Comparison of ENCODE assay signal across 25 cellular contexts in genomic region chr7:28480595-28480994, GRCh38.
DNase-seq lines count a peak whose midpoint lies in the region; ATAC-seq and TF ChIP-seq lines count a peak whose summit lies in the region.
"Had no signal": no experiment of that assay in that cellular context is flagged by ENCODE, and none has a peak within 500 bp of the region (broad histone marks: within the 10 kb centered on the region; RNA-seq: fewer than 3 reads in every experiment).

No MANE protein-coding gene starts in this region.

- H3K4me1 Mint-ChIP-seq in neural crest cell: peaks cover 81% of the 10 kb centered on the region
- H3K4me1 Mint-ChIP-seq: activated T-helper 17 cell treated with anti-CD3 and anti-CD28 coated beads, Interleukin-2, amount 50 U/mL, for 72 hours had no signal

- H3K4me3 ChIP-seq in BLaER1 (peak overlapping the region; percentile 50; the same call in 1 of the 2 replicates), brain microvascular endothelial cell (ENCODE audit: low read depth, low read length) (no peak overlapping the region)
- H3K4me3 ChIP-seq: adrenal gland, body of pancreas, Peyer's patch, skin epidermis had no signal

- H3K27ac Mint-ChIP-seq in neural crest cell (ENCODE audit: unreplicated experiment): peak overlapping the region; percentile 93
- H3K27ac Mint-ChIP-seq: activated CD8-positive, alpha-beta T cell treated with anti-CD3 and anti-CD28 coated beads, Interleukin-2, amount 10 ng/mL, durations not matched to agents 7 days and 5 days; activated naive CD4-positive, alpha-beta T cell treated with anti-CD3 and anti-CD28 coated beads, Interleukin-2, amount 10 ng/mL, durations not matched to agents 7 days and 5 days; activated T-helper 17 cell treated with anti-CD3 and anti-CD28 coated beads, Interleukin-2, amount 50 U/mL, for 72 hours had no signal

- H3K27me3 Mint-ChIP-seq in neural crest cell (ENCODE audit: low read depth): no peaks in the 10 kb centered on the region

- peak overlapping the region; percentile 88 for H3K4me2 ChIP-seq in BLaER1

- H3K4me1 ChIP-seq in BLaER1: peaks cover 56% of the 10 kb centered on the region
- H3K4me1 ChIP-seq: adrenal gland, body of pancreas, Peyer's patch had no signal

- H3K9ac ChIP-seq in BLaER1: peak overlapping the region; percentile 67

- DNase-seq in NAMALWA (ENCODE audit: low spot score) (peak; percentile 48), brain microvascular endothelial cell (no peak), neural crest cell (ENCODE audit: low read depth, low spot score) (no peak), COR-L47 (lab: John Stamatoyannopoulos, UW) (no peak), midbrain (lab: John Stamatoyannopoulos, UW) (no peak)
- DNase-seq: activated CD4-positive, alpha-beta T cell treated with anti-CD3 and anti-CD28 coated beads for 4 hours; activated CD8-positive, alpha-beta T cell treated with anti-CD3 and anti-CD28 coated beads, Interleukin-2, amount 10 ng/mL, durations not matched to agents 7 days and 5 days; activated naive CD4-positive, alpha-beta T cell treated with anti-CD3 and anti-CD28 coated beads, Interleukin-2, amount 10 ng/mL, durations not matched to agents 7 days and 5 days; adrenal gland; body of pancreas; Calu3; DMS79 treated with DMSO at 0.1 percent for 48 hours; left colon; NCI-H1436; NCI-H345; Peyer's patch; SHP77; stimulated activated naive CD8-positive, alpha-beta T cell treated with anti-CD3 and anti-CD28 coated beads, Interleukin-15, Interleukin-2, amounts not matched to agents 100 U/mL and 50 U/mL, for 24 hours; T-helper 9 cell had no signal

- H3K9me3 Mint-ChIP-seq in neural crest cell: no peaks in the 10 kb centered on the region
- H3K9me3 Mint-ChIP-seq: activated naive CD4-positive, alpha-beta T cell treated with anti-CD3 and anti-CD28 coated beads, Interleukin-2, amount 10 ng/mL, durations not matched to agents 7 days and 5 days; activated T-helper 17 cell treated with anti-CD3 and anti-CD28 coated beads, Interleukin-2, amount 50 U/mL, for 72 hours had no signal

- ATAC-seq in HG03460 (IDR thresholded peaks at IDR 0.05; ENCODE audit: unreplicated experiment) (no peak), GM19328 (IDR thresholded peaks at IDR 0.05; ENCODE audit: unreplicated experiment) (no peak)
- ATAC-seq: activated T-helper 17 cell treated with anti-CD3 and anti-CD28 coated beads, Interleukin-2, amount 50 U/mL, for 72 hours; body of pancreas; left colon; stimulated activated naive CD8-positive, alpha-beta T cell treated with anti-CD3 and anti-CD28 coated beads, Interleukin-15, Interleukin-2, amounts not matched to agents 100 U/mL and 50 U/mL, for 24 hours had no signal

- H3K36me3 ChIP-seq in BLaER1: no peaks in the 10 kb centered on the region
- no peaks in the 10 kb centered on the region for H3K36me3 ChIP-seq in brain microvascular endothelial cell (replicated peaks)
- H3K36me3 ChIP-seq: adrenal gland, Peyer's patch had no signal

- peaks cover 8% of the 10 kb centered on the region; the same call in 1 of the 2 replicates for H3K9me3 ChIP-seq in BLaER1
- H3K9me3 ChIP-seq: adrenal gland, body of pancreas, Peyer's patch had no signal

- in situ Hi-C loops in brain microvascular endothelial cell (cut with HindIII; ENCODE audit: low pct_ligation_motif_present, low sequenced_read_pairs): no loop called here

- H3K27me3 ChIP-seq in BLaER1: no peaks in the 10 kb centered on the region
- no peaks in the 10 kb centered on the region for H3K27me3 ChIP-seq in brain microvascular endothelial cell (replicated peaks)
- H3K27me3 ChIP-seq: adrenal gland, body of pancreas, Peyer's patch had no signal

- H3K4me3 Mint-ChIP-seq in neural crest cell: peak overlapping the region; percentile 80
- H3K4me3 Mint-ChIP-seq: activated CD8-positive, alpha-beta T cell treated with anti-CD3 and anti-CD28 coated beads, Interleukin-2, amount 10 ng/mL, durations not matched to agents 7 days and 5 days; activated naive CD4-positive, alpha-beta T cell treated with anti-CD3 and anti-CD28 coated beads, Interleukin-2, amount 10 ng/mL, durations not matched to agents 7 days and 5 days; activated T-helper 17 cell treated with anti-CD3 and anti-CD28 coated beads, Interleukin-2, amount 50 U/mL, for 72 hours had no signal

- H3K36me3 Mint-ChIP-seq in neural crest cell (ENCODE audit: low read depth): no peaks in the 10 kb centered on the region
- H3K36me3 Mint-ChIP-seq: activated naive CD4-positive, alpha-beta T cell treated with anti-CD3 and anti-CD28 coated beads, Interleukin-2, amount 10 ng/mL, durations not matched to agents 7 days and 5 days had no signal

- H4K20me1 ChIP-seq in BLaER1: no peaks in the 10 kb centered on the region

- H3K27ac ChIP-seq in BLaER1 (peak overlapping the region; percentile 79), brain microvascular endothelial cell (peak overlapping the region; percentile 13)
- H3K27ac ChIP-seq: 22Rv1, adrenal gland, body of pancreas, Peyer's patch, skin epidermis had no signal

- TF ChIP-seq CTCF in brain microvascular endothelial cell (IDR thresholded peaks at IDR 0.05; ENCODE audit: low read depth, low read length, missing control alignments) (no peak), neural crest cell (conservative IDR thresholded peaks at IDR 0.05) (no peak)
